1 cellular context compared by ENCODE assay signal in genomic region chr11:59173964-59174663, GRCh38.
TF ChIP-seq lines count a peak whose summit lies in the region.

No MANE protein-coding gene starts in this region.

TF ChIP-seq in HepG2, 621 proteins besides CTCF, POLR2A, EP300 and RAD21 (continued from another document and continues in another):
- TF ChIP-seq ZHX2 (IDR thresholded peaks at IDR 0.05; ENCODE audit: low read depth) (no peak), ZHX2 (CRISPR knock-in tag; IDR thresholded peaks at IDR 0.05; ENCODE audit: borderline replicate concordance) (no peak), TAF15 (IDR thresholded peaks at IDR 0.05; ENCODE audit: low read depth, low read length, poor library complexity, severe bottlenecking) (no peak), RFX3 (CRISPR knock-in tag; IDR thresholded peaks at IDR 0.05) (no peak), ZNF766 (CRISPR knock-in tag; IDR thresholded peaks at IDR 0.05; ENCODE audit: borderline replicate concordance) (no peak), SCMH1 (CRISPR knock-in tag; IDR thresholded peaks at IDR 0.05; ENCODE audit: borderline replicate concordance) (no peak), LRRFIP1 (CRISPR knock-in tag; conservative IDR thresholded peaks at IDR 0.05) (no peak), SMYD3 (CRISPR knock-in tag; IDR thresholded peaks at IDR 0.05) (no peak), PBX2 (CRISPR knock-in tag; IDR thresholded peaks at IDR 0.05) (no peak), PCBP1 (IDR thresholded peaks at IDR 0.05; ENCODE audit: borderline replicate concordance, low read depth, low read length) (no peak), ZMYM3 (CRISPR knock-in tag; IDR thresholded peaks at IDR 0.05) (no peak; the same call in 1 of the 2 replicates), CREBL2 (CRISPR knock-in tag; IDR thresholded peaks at IDR 0.05; ENCODE audit: borderline replicate concordance) (no peak), HMGA1 (CRISPR knock-in tag; conservative IDR thresholded peaks at IDR 0.05) (no peak), ZNF382 (CRISPR knock-in tag; IDR thresholded peaks at IDR 0.05; ENCODE audit: borderline replicate concordance) (no peak), HNRNPK (IDR thresholded peaks at IDR 0.05; ENCODE audit: low read depth, low read length, poor library complexity, severe bottlenecking) (no peak), SKIL (CRISPR knock-in tag; IDR thresholded peaks at IDR 0.05; ENCODE audit: borderline replicate concordance) (0 out of 2 replicates have a peak, but pooled peaks have one; percentile 35), REXO4 (CRISPR knock-in tag; IDR thresholded peaks at IDR 0.05; ENCODE audit: borderline replicate concordance) (no peak), HMG20A (CRISPR knock-in tag; IDR thresholded peaks at IDR 0.05; ENCODE audit: borderline replicate concordance) (0 out of 2 replicates have a peak, but pooled peaks have one; percentile 46), ZNF605 (CRISPR knock-in tag; IDR thresholded peaks at IDR 0.05) (no peak), HNF4G (IDR thresholded peaks at IDR 0.05; ENCODE audit: borderline replicate concordance, low read depth, low read length) (peak; percentile 88; the same call in 1 of the 2 replicates), HNF4G (CRISPR knock-in tag; IDR thresholded peaks at IDR 0.05; ENCODE audit: borderline replicate concordance, low read depth) (peak; percentile 58; the same call in 1 of the 2 replicates), STAG1 (CRISPR knock-in tag; IDR thresholded peaks at IDR 0.05) (no peak), MEIS1 (CRISPR knock-in tag; IDR thresholded peaks at IDR 0.05; ENCODE audit: borderline replicate concordance) (no peak), ZNF431 (CRISPR knock-in tag; IDR thresholded peaks at IDR 0.05; ENCODE audit: borderline replicate concordance, low read depth) (no peak), HDAC1 (CRISPR knock-in tag; IDR thresholded peaks at IDR 0.05) (peak; percentile 56; the same call in 1 of the 2 replicates), POLR2AphosphoS5 (IDR thresholded peaks at IDR 0.05; ENCODE audit: low read depth, low read length) (no peak), ZBTB7B (CRISPR knock-in tag; IDR thresholded peaks at IDR 0.05) (peak; percentile 76; the same call in 1 of the 2 replicates), NCOA2 (CRISPR knock-in tag; IDR thresholded peaks at IDR 0.05) (peak; percentile 83), GATA4 (IDR thresholded peaks at IDR 0.05; ENCODE audit: borderline replicate concordance, low read depth) (no peak), ZNF24 (IDR thresholded peaks at IDR 0.05) (no peak), ZSCAN20 (CRISPR knock-in tag; IDR thresholded peaks at IDR 0.05; ENCODE audit: borderline replicate concordance) (no peak), TOE1 (CRISPR knock-in tag; IDR thresholded peaks at IDR 0.05) (no peak), HES4 (CRISPR knock-in tag; IDR thresholded peaks at IDR 0.05; ENCODE audit: borderline replicate concordance) (no peak), ATF1 (CRISPR knock-in tag; IDR thresholded peaks at IDR 0.05) (no peak), ZBTB43 (CRISPR knock-in tag; conservative IDR thresholded peaks at IDR 0.05) (no peak), TRIM24 (CRISPR knock-in tag; IDR thresholded peaks at IDR 0.05) (no peak; the same call in 1 of the 2 replicates), KDM5B (CRISPR knock-in tag; IDR thresholded peaks at IDR 0.05; ENCODE audit: borderline replicate concordance) (no peak), ZNF282 (IDR thresholded peaks at IDR 0.05; ENCODE audit: partially characterized antibody) (no peak)
- TF ChIP-seq, protein P1, sequence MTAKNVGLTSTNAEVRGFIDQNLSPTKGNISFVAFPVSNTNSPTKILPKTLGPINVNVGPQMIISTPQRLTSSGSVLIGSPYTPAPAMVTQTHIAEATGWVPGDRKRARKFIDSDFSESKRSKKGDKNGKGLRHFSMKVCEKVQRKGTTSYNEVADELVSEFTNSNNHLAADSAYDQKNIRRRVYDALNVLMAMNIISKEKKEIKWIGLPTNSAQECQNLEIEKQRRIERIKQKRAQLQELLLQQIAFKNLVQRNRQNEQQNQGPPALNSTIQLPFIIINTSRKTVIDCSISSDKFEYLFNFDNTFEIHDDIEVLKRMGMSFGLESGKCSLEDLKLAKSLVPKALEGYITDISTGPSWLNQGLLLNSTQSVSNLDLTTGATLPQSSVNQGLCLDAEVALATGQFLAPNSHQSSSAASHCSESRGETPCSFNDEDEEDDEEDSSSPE (CRISPR knock-in tag; IDR thresholded peaks at IDR 0.05) = no peak
- TF ChIP-seq, protein P2, sequence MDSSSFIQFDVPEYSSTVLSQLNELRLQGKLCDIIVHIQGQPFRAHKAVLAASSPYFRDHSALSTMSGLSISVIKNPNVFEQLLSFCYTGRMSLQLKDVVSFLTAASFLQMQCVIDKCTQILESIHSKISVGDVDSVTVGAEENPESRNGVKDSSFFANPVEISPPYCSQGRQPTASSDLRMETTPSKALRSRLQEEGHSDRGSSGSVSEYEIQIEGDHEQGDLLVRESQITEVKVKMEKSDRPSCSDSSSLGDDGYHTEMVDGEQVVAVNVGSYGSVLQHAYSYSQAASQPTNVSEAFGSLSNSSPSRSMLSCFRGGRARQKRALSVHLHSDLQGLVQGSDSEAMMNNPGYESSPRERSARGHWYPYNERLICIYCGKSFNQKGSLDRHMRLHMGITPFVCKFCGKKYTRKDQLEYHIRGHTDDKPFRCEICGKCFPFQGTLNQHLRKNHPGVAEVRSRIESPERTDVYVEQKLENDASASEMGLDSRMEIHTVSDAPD (CRISPR knock-in tag; IDR thresholded peaks at IDR 0.05) = no peak
- TF ChIP-seq, protein P3, sequence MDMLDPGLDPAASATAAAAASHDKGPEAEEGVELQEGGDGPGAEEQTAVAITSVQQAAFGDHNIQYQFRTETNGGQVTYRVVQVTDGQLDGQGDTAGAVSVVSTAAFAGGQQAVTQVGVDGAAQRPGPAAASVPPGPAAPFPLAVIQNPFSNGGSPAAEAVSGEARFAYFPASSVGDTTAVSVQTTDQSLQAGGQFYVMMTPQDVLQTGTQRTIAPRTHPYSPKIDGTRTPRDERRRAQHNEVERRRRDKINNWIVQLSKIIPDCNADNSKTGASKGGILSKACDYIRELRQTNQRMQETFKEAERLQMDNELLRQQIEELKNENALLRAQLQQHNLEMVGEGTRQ (IDR thresholded peaks at IDR 0.05; ENCODE audit: low read depth, low read length) = no peak
- TF ChIP-seq, protein P3 (CRISPR knock-in tag; IDR thresholded peaks at IDR 0.05; ENCODE audit: borderline replicate concordance) = no peak
- TF ChIP-seq, protein P4, sequence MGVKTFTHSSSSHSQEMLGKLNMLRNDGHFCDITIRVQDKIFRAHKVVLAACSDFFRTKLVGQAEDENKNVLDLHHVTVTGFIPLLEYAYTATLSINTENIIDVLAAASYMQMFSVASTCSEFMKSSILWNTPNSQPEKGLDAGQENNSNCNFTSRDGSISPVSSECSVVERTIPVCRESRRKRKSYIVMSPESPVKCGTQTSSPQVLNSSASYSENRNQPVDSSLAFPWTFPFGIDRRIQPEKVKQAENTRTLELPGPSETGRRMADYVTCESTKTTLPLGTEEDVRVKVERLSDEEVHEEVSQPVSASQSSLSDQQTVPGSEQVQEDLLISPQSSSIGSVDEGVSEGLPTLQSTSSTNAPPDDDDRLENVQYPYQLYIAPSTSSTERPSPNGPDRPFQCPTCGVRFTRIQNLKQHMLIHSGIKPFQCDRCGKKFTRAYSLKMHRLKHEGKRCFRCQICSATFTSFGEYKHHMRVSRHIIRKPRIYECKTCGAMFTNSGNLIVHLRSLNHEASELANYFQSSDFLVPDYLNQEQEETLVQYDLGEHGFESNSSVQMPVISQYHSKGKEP (CRISPR knock-in tag; IDR thresholded peaks at IDR 0.05) = no peak
